In genomic region chr16:14694129-14694528, GRCh38 we compare ENCODE assay signal across 6 cellular contexts. TPM values are rescaled to one million over a fixed set of nuclear protein-coding genes. Genes with fewer than 3 reads are reported as not detected.
"Had no signal": no experiment of that assay in that cellular context is flagged by ENCODE, and none has a peak within 500 bp of the region (broad histone marks: within the 10 kb centered on the region; RNA-seq: fewer than 3 reads in every experiment).

Gene PLA2G10 (minus strand): TSS chr16:14694308. CDS start chr16:14694229, 79 bp downstream.

RNA-seq across cellular contexts. Expression of gene PLA2G10, which starts in this region (rescaled TPM):
- total RNA-seq: HT1080, K562, M059J, Right ventricle myocardium superior, RPMI7951, SJSA1 had no signal
- polyA plus RNA-seq: K562 had no signal
